Comparison of ENCODE assay signal across 8 cellular contexts in genomic region chr15:95259513-95259912, GRCh38.
A peak's percentile ranks its signal among the peaks of the same experiment; 100 is the strongest.
DNase-seq lines count a peak whose midpoint lies in the region; ATAC-seq, FAIRE-seq and TF ChIP-seq lines count a peak whose summit lies in the region.

No MANE protein-coding gene starts in this region.

- H3K4me3 ChIP-seq in fibroblast of lung (replicated peaks in 1 of 4; ENCODE audit: control extremely low read depth in 1 of 4, insufficient read depth in 1 of 4, low read depth in 3 of 4, low read length in 4 of 4) (no peak overlapping the region), neural cell (ENCODE audit: low read length) (no peak overlapping the region)

- no peak overlapping the region for H3K9ac ChIP-seq in fibroblast of lung (ENCODE audit: insufficient read depth, low read length)
- H3K9ac ChIP-seq in neural cell (ENCODE audit: low read length): no peak overlapping the region

- peaks cover 15% of the 10 kb centered on the region for H3K4me1 ChIP-seq in fibroblast of lung (ENCODE audit: control insufficient read depth, extremely low read depth, insufficient read depth, low read length)

- peak; percentile 63 for FAIRE-seq in A204.1 (lab: Jason Lieb, UNC)

- H4K20me1 ChIP-seq in fibroblast of lung (ENCODE audit: control insufficient read depth, extremely low read depth, insufficient read depth, low read length) (no peaks in the 10 kb centered on the region), neural cell (ENCODE audit: insufficient read depth) (no peaks in the 10 kb centered on the region)

- no peaks in the 10 kb centered on the region for H3F3A ChIP-seq in neural cell (ENCODE audit: insufficient read depth, low read length, poor library complexity, severe bottlenecking)

- DNase-seq in NOMO-1 treated with dmso at 0.1 percent for 144 hours (lab: John Stamatoyannopoulos, UW; ENCODE audit: unreplicated experiment) (peak; percentile 11), activated T-cell treated with anti-CD3 and anti-CD28 coated beads for 4 hours (peak; percentile 31), fibroblast of lung (ENCODE audit: low read depth in 2 of 2) (peak; percentile 72 to 90), superior temporal gyrus (ENCODE audit: extremely low spot score) (peak; percentile 89)

- H2AFZ ChIP-seq in fibroblast of lung (ENCODE audit: low read length): no peak overlapping the region
- no peak overlapping the region for H2AFZ ChIP-seq in neural cell (ENCODE audit: low read depth, low read length)

- H3K27me3 ChIP-seq in fibroblast of lung (ENCODE audit: control insufficient read depth, insufficient read depth, low read length) (no peaks in the 10 kb centered on the region), neural cell (ENCODE audit: insufficient read depth, low read depth, low read length) (peaks cover 27% of the 10 kb centered on the region)

- TF ChIP-seq CTCF in fibroblast of lung (conservative IDR thresholded peaks at IDR 0.05 in 1 of 2, IDR thresholded peaks at IDR 0.05 in 1 of 2; ENCODE audit: low read depth in 1 of 2, low read length in 2 of 2): peak; percentile 75 to 84
- peak; percentile 90 for TF ChIP-seq CTCF in neural cell (IDR thresholded peaks at IDR 0.05; ENCODE audit: poor library complexity, severe bottlenecking)

- H3K9me3 ChIP-seq in fibroblast of lung (ENCODE audit: control insufficient read depth, insufficient read depth, low read depth, low read length) (no peaks in the 10 kb centered on the region), neural cell (ENCODE audit: low read length) (no peaks in the 10 kb centered on the region)

- peak; percentile 69 for ATAC-seq in GM18498 (IDR thresholded peaks at IDR 0.05; ENCODE audit: unreplicated experiment)
- ATAC-seq in HG03575 (IDR thresholded peaks at IDR 0.05; ENCODE audit: extremely low read depth, insufficient number of reproducible peaks, low FRiP score, unreplicated experiment): peak; percentile 58

- peak; percentile 95 for TF ChIP-seq RAD21 in neural cell (conservative IDR thresholded peaks at IDR 0.05)

- H3K79me2 ChIP-seq in fibroblast of lung (ENCODE audit: control insufficient read depth, insufficient read depth, low read length) (no peaks in the 10 kb centered on the region), neural cell (replicated peaks; ENCODE audit: insufficient read depth, low read length) (no peaks in the 10 kb centered on the region)

- H3K36me3 ChIP-seq in fibroblast of lung (ENCODE audit: control insufficient read depth, insufficient read depth, low read length): no peaks in the 10 kb centered on the region
- no peaks in the 10 kb centered on the region for H3K36me3 ChIP-seq in neural cell (ENCODE audit: insufficient read depth, low read length)

- no peaks in the 10 kb centered on the region for H3K9me2 ChIP-seq in neural cell (ENCODE audit: insufficient read depth, low read length)

- no peak overlapping the region for H3K4me2 ChIP-seq in fibroblast of lung (ENCODE audit: extremely low read depth, insufficient read depth, low read length)
- H3K4me2 ChIP-seq in neural cell (ENCODE audit: low read length): no peak overlapping the region

- TF ChIP-seq EP300 in neural cell (conservative IDR thresholded peaks at IDR 0.05; ENCODE audit: poor library complexity, severe bottlenecking): no peak

- H3K27ac ChIP-seq in fibroblast of lung (ENCODE audit: insufficient read depth, low read length) (no peak overlapping the region), neural cell (ENCODE audit: low read length) (no peak overlapping the region)

TF ChIP-seq in neural cell, 6 proteins besides CTCF, POLR2A, EP300 and RAD21:
- no peak for TF ChIP-seq TAF1 (IDR thresholded peaks at IDR 0.05; ENCODE audit: low read depth)
- peak; percentile 98 for TF ChIP-seq SMC3 (conservative IDR thresholded peaks at IDR 0.05; ENCODE audit: poor library complexity)

Comparison
In these comparisons a context has a peak if more than half of its experiments do, and no peak if none do; other contexts are left out.
1. DNase-seq: peak in every context shown above with its lines; median percentile 89 in superior temporal gyrus; 81 in fibroblast of lung; 31 in activated T-cell treated with anti-CD3 and anti-CD28 coated beads for 4 hours; 11 in NOMO-1 treated with dmso at 0.1 percent for 144 hours.